In genomic region chr4:740011-740410, GRCh38 we compare ENCODE assay signal across 35 cellular contexts. TPM values are rescaled to one million over a fixed set of nuclear protein-coding genes. Genes with fewer than 3 reads are reported as not detected.
"Had no signal": no experiment of that assay in that cellular context is flagged by ENCODE, and none has a peak within 500 bp of the region (broad histone marks: within the 10 kb centered on the region; RNA-seq: fewer than 3 reads in every experiment).

No MANE protein-coding gene starts in this region.

- H3K9me3 ChIP-seq: adrenal gland, breast epithelium had no signal

- H3K4me1 ChIP-seq: adrenal gland, body of pancreas, breast epithelium had no signal

- H3K27me3 Mint-ChIP-seq: activated B cell treated with CpG ODN at 0.5 μM for 24 hours; activated CD4-positive, alpha-beta memory T cell treated with anti-CD3 and anti-CD28 coated beads for 36 hours; activated CD4-positive, alpha-beta T cell treated with anti-CD3 and anti-CD28 coated beads, Interleukin-2, amount 10 ng/mL, durations not matched to agents 24 days and 14 days; activated CD8-positive, alpha-beta T cell treated with anti-CD3 and anti-CD28 coated beads for 36 hours; activated naive CD8-positive, alpha-beta T cell treated with anti-CD3 and anti-CD28 coated beads for 36 hours; activated T-helper 17 cell treated with anti-CD3 and anti-CD28 coated beads, Interleukin-2, amount 50 U/mL, for 72 hours had no signal

- ATAC-seq: activated CD8-positive, alpha-beta T cell treated with anti-CD3 and anti-CD28 coated beads for 36 hours; activated naive CD4-positive, alpha-beta T cell treated with anti-CD3 and anti-CD28 coated beads, Interleukin-2, amount 50 U/mL, for 72 hours; activated T-cell treated with anti-CD3 and anti-CD28 coated beads, Interleukin-2, amount 50 U/mL, for 4 hours; activated T-cell treated with anti-CD3 and anti-CD28 coated beads, Interleukin-2, amount 50 U/mL, for 72 hours; activated T-helper 17 cell treated with anti-CD3 and anti-CD28 coated beads, Interleukin-2, amount 50 U/mL, for 72 hours; body of pancreas had no signal

- H3K27ac Mint-ChIP-seq: activated B cell treated with CpG ODN at 0.5 μM for 24 hours; activated CD4-positive, alpha-beta memory T cell treated with anti-CD3 and anti-CD28 coated beads for 36 hours; activated CD4-positive, alpha-beta T cell treated with anti-CD3 and anti-CD28 coated beads, Interleukin-2, amount 10 ng/mL, durations not matched to agents 24 days and 14 days; activated CD8-positive, alpha-beta T cell treated with anti-CD3 and anti-CD28 coated beads for 36 hours; activated naive CD4-positive, alpha-beta T cell treated with anti-CD3 and anti-CD28 coated beads for 36 hours; activated naive CD4-positive, alpha-beta T cell treated with anti-CD3 and anti-CD28 coated beads, Interleukin-2, amount 50 U/mL, for 72 hours; activated naive CD8-positive, alpha-beta T cell treated with anti-CD3 and anti-CD28 coated beads for 36 hours; activated T-cell treated with anti-CD3 and anti-CD28 coated beads, Interleukin-2, amount 50 U/mL, for 72 hours; activated T-helper 1 cell treated with anti-CD3 and anti-CD28 coated beads, Interleukin-12 subunit alpha, Interleukin-12 subunit beta, Interleukin-2, Interleukin-4 antibody, amounts not matched to agents 30 ng/mL and 10 ng/mL and 1 ng/mL, durations not matched to agents 14 hours and 24 hours and 36 hours; activated T-helper 17 cell treated with anti-CD3 and anti-CD28 coated beads, Interleukin-2, amount 50 U/mL, for 72 hours; T-helper 1 cell treated with Interleukin-12 subunit alpha and Interleukin-12 subunit beta and Interleukin-4 antibody, amounts not matched to agents 30 μg/mL and 1 μg/mL, for 36 hours; T-helper 2 cell treated with Interferon-gamma antibody and Interleukin-4, amounts not matched to agents 5 μg/mL and 100 μg/mL, for 36 hours had no signal

- H3K4me3 ChIP-seq: adrenal gland, body of pancreas, breast epithelium had no signal

- H3K27ac ChIP-seq: adrenal gland, body of pancreas, breast epithelium, VCaP had no signal

- H3K27me3 ChIP-seq: adrenal gland, body of pancreas, brain microvascular endothelial cell, breast epithelium had no signal

- DNase-seq: activated B cell treated with CpG ODN at 0.5 μM for 24 hours; activated CD4-positive, alpha-beta memory T cell treated with anti-CD3 and anti-CD28 coated beads for 36 hours; activated CD4-positive, alpha-beta T cell treated with anti-CD3 and anti-CD28 coated beads for 4 hours; activated CD4-positive, alpha-beta T cell treated with anti-CD3 and anti-CD28 coated beads, Interleukin-2, amount 10 ng/mL, durations not matched to agents 24 days and 14 days; activated CD4-positive, alpha-beta T cell treated with anti-CD3 and anti-CD28 coated beads, Interleukin-2, amount 50 U/mL, for 1 hour; activated CD4-positive, alpha-beta T cell treated with anti-CD3 and anti-CD28 coated beads, Interleukin-2, amount 50 U/mL, for 4 hours; activated CD4-positive, CD25-positive, alpha-beta regulatory T cell treated with anti-CD3 and anti-CD28 coated beads, Interleukin-2, amount 50 U/mL, for 72 hours; activated CD8-positive, alpha-beta memory T cell treated with anti-CD3 and anti-CD28 coated beads, Interleukin-2, amount 50 U/mL, for 4 hours; activated CD8-positive, alpha-beta T cell treated with anti-CD3 and anti-CD28 coated beads for 36 hours; activated effector memory CD4-positive, alpha-beta T cell treated with anti-CD3 and anti-CD28 coated beads, Interleukin-2, amount 50 U/mL, for 16 hours; activated gamma-delta T cell treated with Interleukin-2 at 50 U/mL for 16 hours; activated naive CD4-positive, alpha-beta T cell; activated naive CD4-positive, alpha-beta T cell treated with anti-CD3 and anti-CD28 coated beads for 36 hours; activated naive CD4-positive, alpha-beta T cell treated with anti-CD3 and anti-CD28 coated beads, Interleukin-2, amount 50 U/mL, for 16 hours; activated naive CD8-positive, alpha-beta T cell treated with anti-CD3 and anti-CD28 coated beads for 36 hours; activated T-cell treated with anti-CD3 and anti-CD28 coated beads for 4 hours; activated T-cell treated with anti-CD3 and anti-CD28 coated beads, Interleukin-2, amount 50 U/mL, for 1 hour; activated T-cell treated with anti-CD3 and anti-CD28 coated beads, Interleukin-2, amount 50 U/mL, for 4 hours; activated T-cell treated with anti-CD3 and anti-CD28 coated beads, Interleukin-2, amount 50 U/mL, for 72 hours; adrenal gland; amniotic stem cell; aorta; body of pancreas; brain microvascular endothelial cell; central memory CD4-positive, alpha-beta T cell; T-helper 1 cell; T-helper 2 cell; T-helper 9 cell had no signal

- H3K9me3 Mint-ChIP-seq: activated B cell treated with CpG ODN at 0.5 μM for 24 hours; activated CD4-positive, alpha-beta memory T cell treated with anti-CD3 and anti-CD28 coated beads for 36 hours; activated CD4-positive, alpha-beta T cell treated with anti-CD3 and anti-CD28 coated beads, Interleukin-2, amount 10 ng/mL, durations not matched to agents 24 days and 14 days; activated CD8-positive, alpha-beta T cell treated with anti-CD3 and anti-CD28 coated beads for 36 hours; activated naive CD4-positive, alpha-beta T cell treated with anti-CD3 and anti-CD28 coated beads for 36 hours; activated naive CD4-positive, alpha-beta T cell treated with anti-CD3 and anti-CD28 coated beads, Interleukin-2, amount 50 U/mL, for 72 hours; activated naive CD8-positive, alpha-beta T cell treated with anti-CD3 and anti-CD28 coated beads for 36 hours; activated T-cell treated with anti-CD3 and anti-CD28 coated beads, Interleukin-2, amount 50 U/mL, for 4 hours; activated T-cell treated with anti-CD3 and anti-CD28 coated beads, Interleukin-2, amount 50 U/mL, for 72 hours; activated T-helper 1 cell treated with anti-CD3 and anti-CD28 coated beads, Interleukin-12 subunit alpha, Interleukin-12 subunit beta, Interleukin-2, Interleukin-4 antibody, amounts not matched to agents 30 ng/mL and 10 ng/mL and 1 ng/mL, durations not matched to agents 14 hours and 24 hours and 36 hours; activated T-helper 17 cell treated with anti-CD3 and anti-CD28 coated beads, Interleukin-2, amount 50 U/mL, for 72 hours; T-helper 1 cell treated with Interleukin-12 subunit alpha and Interleukin-12 subunit beta and Interleukin-4 antibody, amounts not matched to agents 30 μg/mL and 1 μg/mL, for 36 hours; T-helper 2 cell treated with Interferon-gamma antibody and Interleukin-4, amounts not matched to agents 5 μg/mL and 100 μg/mL, for 36 hours had no signal

- H3K4me1 Mint-ChIP-seq: activated naive CD8-positive, alpha-beta T cell treated with anti-CD3 and anti-CD28 coated beads for 36 hours; activated T-helper 17 cell treated with anti-CD3 and anti-CD28 coated beads, Interleukin-2, amount 50 U/mL, for 72 hours had no signal

- H3K36me3 ChIP-seq: breast epithelium had no signal

- H3K4me3 Mint-ChIP-seq: activated B cell treated with CpG ODN at 0.5 μM for 24 hours; activated CD4-positive, alpha-beta memory T cell treated with anti-CD3 and anti-CD28 coated beads for 36 hours; activated CD4-positive, alpha-beta T cell treated with anti-CD3 and anti-CD28 coated beads, Interleukin-2, amount 10 ng/mL, durations not matched to agents 24 days and 14 days; activated CD8-positive, alpha-beta T cell treated with anti-CD3 and anti-CD28 coated beads for 36 hours; activated naive CD4-positive, alpha-beta T cell treated with anti-CD3 and anti-CD28 coated beads for 36 hours; activated naive CD8-positive, alpha-beta T cell treated with anti-CD3 and anti-CD28 coated beads for 36 hours; activated T-cell treated with anti-CD3 and anti-CD28 coated beads, Interleukin-2, amount 50 U/mL, for 4 hours; activated T-cell treated with anti-CD3 and anti-CD28 coated beads, Interleukin-2, amount 50 U/mL, for 72 hours; activated T-helper 1 cell treated with anti-CD3 and anti-CD28 coated beads, Interleukin-12 subunit alpha, Interleukin-12 subunit beta, Interleukin-2, Interleukin-4 antibody, amounts not matched to agents 30 ng/mL and 10 ng/mL and 1 ng/mL, durations not matched to agents 14 hours and 24 hours and 36 hours; activated T-helper 17 cell treated with anti-CD3 and anti-CD28 coated beads, Interleukin-2, amount 50 U/mL, for 72 hours; T-helper 1 cell treated with Interleukin-12 subunit alpha and Interleukin-12 subunit beta and Interleukin-4 antibody, amounts not matched to agents 30 μg/mL and 1 μg/mL, for 36 hours; T-helper 2 cell treated with Interferon-gamma antibody and Interleukin-4, amounts not matched to agents 5 μg/mL and 100 μg/mL, for 36 hours had no signal

RNA-seq across cellular contexts. Expression of gene SLC49A3, which starts 51.1 kb away (rescaled TPM):
- total RNA-seq: activated naive CD4-positive, alpha-beta T cell treated with anti-CD3 and anti-CD28 coated beads for 36 hours had no signal
